1 cellular context compared by ENCODE assay signal in the genomic region with DNA sequence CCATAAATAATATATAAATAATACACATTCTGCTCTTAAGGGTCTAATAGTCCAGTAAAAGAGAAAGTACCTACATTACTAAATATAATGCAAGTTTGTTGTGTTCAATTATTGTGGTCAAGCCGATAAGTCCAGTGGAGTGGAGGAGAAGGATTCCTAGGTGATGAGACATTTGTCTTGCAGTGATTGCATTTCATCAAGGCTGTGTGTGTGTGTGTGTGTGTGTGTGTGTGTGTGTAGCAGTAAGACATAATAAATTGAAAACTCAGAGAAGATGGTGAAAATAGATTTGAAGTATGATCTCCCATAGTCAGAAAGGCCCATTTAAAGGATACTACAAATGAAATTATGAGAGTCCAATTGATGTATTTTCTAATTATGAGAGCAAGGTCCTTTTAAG.
TF ChIP-seq lines count a peak whose summit lies in the region.

No MANE protein-coding gene starts in this region.

TF ChIP-seq in HepG2, 621 proteins besides CTCF, POLR2A, EP300 and RAD21 (continued from another document):
- TF ChIP-seq ZNF646 (CRISPR knock-in tag; IDR thresholded peaks at IDR 0.05) (no peak), TBX3 (IDR thresholded peaks at IDR 0.05; ENCODE audit: borderline replicate concordance) (no peak), MAFG (CRISPR knock-in tag; IDR thresholded peaks at IDR 0.05) (no peak), ZBTB2 (CRISPR knock-in tag; IDR thresholded peaks at IDR 0.05; ENCODE audit: low read depth) (no peak), CERS6 (CRISPR knock-in tag; IDR thresholded peaks at IDR 0.05) (no peak), ZNF564 (CRISPR knock-in tag; IDR thresholded peaks at IDR 0.05) (no peak)
- TF ChIP-seq, protein P1, sequence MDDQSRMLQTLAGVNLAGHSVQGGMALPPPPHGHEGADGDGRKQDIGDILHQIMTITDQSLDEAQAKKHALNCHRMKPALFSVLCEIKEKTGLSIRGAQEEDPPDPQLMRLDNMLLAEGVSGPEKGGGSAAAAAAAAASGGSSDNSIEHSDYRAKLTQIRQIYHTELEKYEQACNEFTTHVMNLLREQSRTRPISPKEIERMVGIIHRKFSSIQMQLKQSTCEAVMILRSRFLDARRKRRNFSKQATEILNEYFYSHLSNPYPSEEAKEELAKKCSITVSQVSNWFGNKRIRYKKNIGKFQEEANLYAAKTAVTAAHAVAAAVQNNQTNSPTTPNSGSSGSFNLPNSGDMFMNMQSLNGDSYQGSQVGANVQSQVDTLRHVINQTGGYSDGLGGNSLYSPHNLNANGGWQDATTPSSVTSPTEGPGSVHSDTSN (CRISPR knock-in tag; IDR thresholded peaks at IDR 0.05; ENCODE audit: borderline replicate concordance) = no peak
- TF ChIP-seq, protein P2, sequence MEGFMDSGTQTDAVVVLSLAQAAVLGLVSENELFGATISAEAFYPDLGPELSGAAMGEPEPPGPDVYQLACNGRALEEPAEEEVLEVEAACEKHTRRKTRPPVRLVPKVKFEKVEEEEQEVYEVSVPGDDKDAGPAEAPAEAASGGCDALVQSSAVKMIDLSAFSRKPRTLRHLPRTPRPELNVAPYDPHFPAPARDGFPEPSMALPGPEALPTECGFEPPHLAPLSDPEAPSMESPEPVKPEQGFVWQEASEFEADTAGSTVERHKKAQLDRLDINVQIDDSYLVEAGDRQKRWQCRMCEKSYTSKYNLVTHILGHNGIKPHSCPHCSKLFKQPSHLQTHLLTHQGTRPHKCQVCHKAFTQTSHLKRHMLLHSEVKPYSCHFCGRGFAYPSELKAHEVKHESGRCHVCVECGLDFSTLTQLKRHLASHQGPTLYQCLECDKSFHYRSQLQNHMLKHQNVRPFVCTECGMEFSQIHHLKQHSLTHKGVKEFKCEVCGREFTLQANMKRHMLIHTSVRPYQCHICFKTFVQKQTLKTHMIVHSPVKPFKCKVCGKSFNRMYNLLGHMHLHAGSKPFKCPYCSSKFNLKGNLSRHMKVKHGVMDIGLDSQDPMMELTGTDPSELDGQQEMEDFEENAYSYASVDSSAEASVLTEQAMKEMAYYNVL (CRISPR knock-in tag; IDR thresholded peaks at IDR 0.05; ENCODE audit: borderline replicate concordance) = no peak
